Comparison of ENCODE assay signal across 19 cellular contexts in genomic region chr3:100613721-100614390, GRCh38. TPM values are rescaled to one million over a fixed set of nuclear protein-coding genes. Genes with fewer than 3 reads are reported as not detected.
DNase-seq lines count a peak whose midpoint lies in the region; ATAC-seq and TF ChIP-seq lines count a peak whose summit lies in the region.
"Had no signal": no experiment of that assay in that cellular context is flagged by ENCODE, and none has a peak within 500 bp of the region (broad histone marks: within the 10 kb centered on the region; RNA-seq: fewer than 3 reads in every experiment).

No MANE protein-coding gene starts in this region.

- H3K4me3 Mint-ChIP-seq in endodermal cell: no peak overlapping the region
- H3K4me3 Mint-ChIP-seq in activated CD8-positive, alpha-beta T cell treated with anti-CD3 and anti-CD28 coated beads for 36 hours: no peak overlapping the region
- H3K4me3 Mint-ChIP-seq: CD8-positive, alpha-beta T cell had no signal

- H3K4me1 Mint-ChIP-seq in endodermal cell: peaks cover 2% of the 10 kb centered on the region
- H3K4me1 Mint-ChIP-seq in activated CD8-positive, alpha-beta T cell treated with anti-CD3 and anti-CD28 coated beads for 36 hours (ENCODE audit: low read depth): peaks cover 7% of the 10 kb centered on the region

- no peak overlapping the region for H3K27ac Mint-ChIP-seq in endodermal cell
- no peak overlapping the region for H3K27ac Mint-ChIP-seq in activated CD8-positive, alpha-beta T cell treated with anti-CD3 and anti-CD28 coated beads for 36 hours
- H3K27ac Mint-ChIP-seq: activated naive CD4-positive, alpha-beta T cell treated with anti-CD3 and anti-CD28 coated beads, Interleukin-2, amount 50 U/mL, for 72 hours; CD8-positive, alpha-beta T cell had no signal

- H3K4me3 ChIP-seq in transverse colon: no peak overlapping the region
- H3K4me3 ChIP-seq in endodermal cell (ENCODE audit: low read length): no peak overlapping the region
- H3K4me3 ChIP-seq in vagina: no peak overlapping the region
- H3K4me3 ChIP-seq: stomach had no signal

- H3K36me3 ChIP-seq in transverse colon (no peaks in the 10 kb centered on the region), endodermal cell (ENCODE audit: control insufficient read depth, insufficient read depth, low read length) (no peaks in the 10 kb centered on the region), vagina (no peaks in the 10 kb centered on the region)
- H3K36me3 ChIP-seq: neutrophil, stomach had no signal

- peak; percentile 68 for ATAC-seq in GM18907 (IDR thresholded peaks at IDR 0.05; ENCODE audit: unreplicated experiment)
- ATAC-seq in HG02938 (IDR thresholded peaks at IDR 0.05; ENCODE audit: unreplicated experiment): peak; percentile 68
- ATAC-seq in activated CD8-positive, alpha-beta T cell treated with anti-CD3 and anti-CD28 coated beads for 36 hours: no peak
- ATAC-seq: activated naive CD4-positive, alpha-beta T cell treated with anti-CD3 and anti-CD28 coated beads, Interleukin-2, amount 50 U/mL, for 72 hours; CD8-positive, alpha-beta T cell had no signal

- POLR2A ChIA-PET in activated CD8-positive, alpha-beta T cell treated with anti-CD3 and anti-CD28 coated beads for 36 hours (lab: Charles Lee): no interaction called here

- TF ChIP-seq POLR2A in transverse colon (IDR thresholded peaks at IDR 0.05) (no peak), vagina (IDR thresholded peaks at IDR 0.05) (no peak)

- H3K9ac ChIP-seq in endodermal cell (ENCODE audit: extremely low read depth, low read length, poor library complexity, severe bottlenecking): no peak overlapping the region

- intact Hi-C loops in transverse colon (cut with DNase I; ENCODE audit: low total_unique reads): no loop called here
- intact Hi-C loops in activated CD8-positive, alpha-beta T cell treated with anti-CD3 and anti-CD28 coated beads for 36 hours (cut with micrococcal nuclease): no loop called here
- intact Hi-C loops in vagina (cut with DNase I): no loop called here

- H3K27me3 Mint-ChIP-seq in endodermal cell (ENCODE audit: insufficient read depth): peaks cover 8% of the 10 kb centered on the region
- peaks cover 17% of the 10 kb centered on the region for H3K27me3 Mint-ChIP-seq in activated CD8-positive, alpha-beta T cell treated with anti-CD3 and anti-CD28 coated beads for 36 hours

- H3K36me3 Mint-ChIP-seq in endodermal cell (ENCODE audit: low read depth): no peaks in the 10 kb centered on the region
- H3K36me3 Mint-ChIP-seq in activated CD8-positive, alpha-beta T cell treated with anti-CD3 and anti-CD28 coated beads for 36 hours (ENCODE audit: low read depth): peaks cover 24% of the 10 kb centered on the region
- H3K36me3 Mint-ChIP-seq: activated naive CD4-positive, alpha-beta T cell treated with anti-CD3 and anti-CD28 coated beads, Interleukin-2, amount 50 U/mL, for 72 hours had no signal

- H3K9me3 ChIP-seq in transverse colon (no peaks in the 10 kb centered on the region), endodermal cell (ENCODE audit: control insufficient read depth, low read length) (no peaks in the 10 kb centered on the region), vagina (no peaks in the 10 kb centered on the region)
- H3K9me3 ChIP-seq: neutrophil, stomach had no signal

- 65 to 68% methylated on average over 4 of the region's 4 CpGs for WGBS in transverse colon (ENCODE audit: low coverage in 1 of 2), 2 donors
- WGBS in endodermal cell (ENCODE audit: insufficient coverage in 1 of 2, insufficient read length in 1 of 2), 2 experiments: 88 to 95% methylated on average over 4 of the region's 4 CpGs

- no peak for TF ChIP-seq EP300 in transverse colon (IDR thresholded peaks at IDR 0.05; ENCODE audit: low read depth)

- in situ Hi-C loops in transverse colon (cut with MboI; ENCODE audit: low pct_ligation_motif_present in 1 of 4, low pct_unique_long_range_greater_than_20kb in 1 of 4, low sequenced_read_pairs in 3 of 4): no loop called here

- DNase-seq in OCI-M1 (lab: John Stamatoyannopoulos, UW) (peak; percentile 13), transverse colon (no peak), endodermal cell (no peak), vagina (ENCODE audit: extremely low spot score in 2 of 2) (no peak)
- DNase-seq in activated CD8-positive, alpha-beta T cell treated with anti-CD3 and anti-CD28 coated beads for 36 hours: no peak
- DNase-seq: activated CD4-positive, CD25-positive, alpha-beta regulatory T cell; CD8-positive, alpha-beta T cell; foreskin melanocyte; mammary epithelial cell; NCI-H1048; NCI-H446 treated with DMSO at 0.1 percent for 48 hours; stomach had no signal

- H3K4me1 ChIP-seq in transverse colon: peaks cover 0 to 28% (median 13%) of the 10 kb centered on the region in 4 donors
- H3K4me1 ChIP-seq in endodermal cell (ENCODE audit: control insufficient read depth, insufficient read depth, low read length): no peaks in the 10 kb centered on the region
- no peaks in the 10 kb centered on the region for H3K4me1 ChIP-seq in vagina

- H3K27ac ChIP-seq in transverse colon (peak overlapping the region in 3 of 4 donors; percentile 35 to 41 (median 36)), endodermal cell (ENCODE audit: low read depth, low read length) (no peak overlapping the region), vagina (no peak overlapping the region)
- H3K27ac ChIP-seq: neutrophil, stomach had no signal

- no peaks in the 10 kb centered on the region for H3K27me3 ChIP-seq in transverse colon
- no peaks in the 10 kb centered on the region for H3K27me3 ChIP-seq in endodermal cell (ENCODE audit: control insufficient read depth, insufficient read depth, low read length, poor library complexity, severe bottlenecking)
- H3K27me3 ChIP-seq in vagina: no peaks in the 10 kb centered on the region
- H3K27me3 ChIP-seq: neutrophil, stomach had no signal

- TF ChIP-seq CTCF in transverse colon (IDR thresholded peaks at IDR 0.05): no peak
- TF ChIP-seq CTCF in endodermal cell (conservative IDR thresholded peaks at IDR 0.05): no peak
- no peak for TF ChIP-seq CTCF in activated CD8-positive, alpha-beta T cell treated with anti-CD3 and anti-CD28 coated beads for 36 hours (IDR thresholded peaks at IDR 0.05)
- TF ChIP-seq CTCF in vagina (IDR thresholded peaks at IDR 0.05): no peak

- peaks cover 4% of the 10 kb centered on the region for H3K9me3 Mint-ChIP-seq in endodermal cell
- H3K9me3 Mint-ChIP-seq in activated CD8-positive, alpha-beta T cell treated with anti-CD3 and anti-CD28 coated beads for 36 hours: peaks cover 1% of the 10 kb centered on the region
- H3K9me3 Mint-ChIP-seq: CD8-positive, alpha-beta T cell had no signal

- CTCF ChIA-PET in activated CD8-positive, alpha-beta T cell treated with anti-CD3 and anti-CD28 coated beads for 36 hours (lab: Charles Lee): no interaction called here

RNA-seq across cellular contexts. Expression of gene ADGRG7, which starts 4.5 kb away (rescaled TPM):
- total RNA-seq in transverse colon: 10 to 100 TPM in 3 of 4 donors, 1 to 10 TPM in 1; 1.8 to 18.3 (median 12.1) TPM
- total RNA-seq in endodermal cell: 1 to 10 TPM in 1 of 2 donors, under 1 TPM in 1; 0.70 to 2.1 TPM
- 1.1 TPM for polyA plus RNA-seq in endodermal cell (2013, experiment 1 of 2)
- polyA plus RNA-seq in endodermal cell (2013, experiment 2 of 2): 0.83 TPM
- 10 to 100 TPM; 21.2 to 24.7 TPM for total RNA-seq in activated CD8-positive, alpha-beta T cell treated with anti-CD3 and anti-CD28 coated beads for 36 hours
- not detected for total RNA-seq in vagina
- total RNA-seq: activated naive CD4-positive, alpha-beta T cell treated with anti-CD3 and anti-CD28 coated beads, Interleukin-2, amount 50 U/mL, for 72 hours; G401; OCI-LY7; skeletal muscle tissue had no signal
- polyA plus RNA-seq: stomach had no signal

Comparison
In these comparisons a context has a peak if more than half of its experiments do, and no peak if none do; other contexts are left out.
1. H3K27ac ChIP-seq: peak in transverse colon (3 of 4); none in endodermal cell (single experiment) and vagina (single experiment).